Comparison of ENCODE assay signal across 8 cellular contexts in genomic region chr1:57307382-57307781, GRCh38.
A peak's percentile ranks its signal among the peaks of the same experiment; 100 is the strongest.
DNase-seq lines count a peak whose midpoint lies in the region; ATAC-seq, FAIRE-seq and TF ChIP-seq lines count a peak whose summit lies in the region.

No MANE protein-coding gene starts in this region.

- no peaks in the 10 kb centered on the region for H3K36me3 Mint-ChIP-seq in natural killer cell treated with Interleukin-12 subunit alpha and Interleukin-12 subunit beta and Interleukin-15 and Interleukin-18, amount 100 ng/mL, for 72 hours
- H3K36me3 Mint-ChIP-seq in progenitor cell of endocrine pancreas (ENCODE audit: insufficient read depth): no peaks in the 10 kb centered on the region

- no peak for FAIRE-seq in HTR-8/SVneo (lab: Jason Lieb, UNC)

- H3K9me3 Mint-ChIP-seq in natural killer cell treated with Interleukin-12 subunit alpha and Interleukin-12 subunit beta and Interleukin-15 and Interleukin-18, amount 100 ng/mL, for 72 hours: peaks cover 6% of the 10 kb centered on the region
- peaks cover 5% of the 10 kb centered on the region for H3K9me3 Mint-ChIP-seq in progenitor cell of endocrine pancreas (ENCODE audit: low read depth)

- ATAC-seq in GM21529 (IDR thresholded peaks at IDR 0.05; ENCODE audit: unreplicated experiment) (peak; percentile 93), HG02610 (IDR thresholded peaks at IDR 0.05; ENCODE audit: unreplicated experiment) (no peak)
- peak; percentile 86 to 87 for ATAC-seq in natural killer cell treated with Interleukin-12 subunit alpha and Interleukin-12 subunit beta and Interleukin-15 and Interleukin-18, amount 100 ng/mL, for 72 hours

- no peak overlapping the region for H3K27ac Mint-ChIP-seq in natural killer cell treated with Interleukin-12 subunit alpha and Interleukin-12 subunit beta and Interleukin-15 and Interleukin-18, amount 100 ng/mL, for 72 hours
- H3K27ac Mint-ChIP-seq in progenitor cell of endocrine pancreas: no peak overlapping the region

- no peak for TF ChIP-seq CTCF in progenitor cell of endocrine pancreas (IDR thresholded peaks at IDR 0.05; ENCODE audit: unreplicated experiment)

- DNase-seq in DMS153 treated with DMSO at 0.1 percent for 48 hours (lab: John Stamatoyannopoulos, UW; ENCODE audit: unreplicated experiment) (peak; percentile 47), NAMALWA (ENCODE audit: low spot score) (peak; percentile 95), activated T-cell treated with anti-CD3 and anti-CD28 coated beads for 1 hour (ENCODE audit: low read depth) (peak; percentile 17), progenitor cell of endocrine pancreas (ENCODE audit: low spot score, unreplicated experiment) (no peak), HTR-8/SVneo (ENCODE audit: insufficient read length, low spot score) (no peak)
- no peak for DNase-seq in natural killer cell treated with Interleukin-12 subunit alpha and Interleukin-12 subunit beta and Interleukin-15 and Interleukin-18, amount 100 ng/mL, for 72 hours (ENCODE audit: low spot score)

- H3K27me3 Mint-ChIP-seq in natural killer cell treated with Interleukin-12 subunit alpha and Interleukin-12 subunit beta and Interleukin-15 and Interleukin-18, amount 100 ng/mL, for 72 hours: peaks cover 0 to 6% of the 10 kb centered on the region in 2 donors
- H3K27me3 Mint-ChIP-seq in progenitor cell of endocrine pancreas: peaks cover 8% of the 10 kb centered on the region

- peaks cover 8 to 9% of the 10 kb centered on the region in 2 donors for H3K4me1 Mint-ChIP-seq in natural killer cell treated with Interleukin-12 subunit alpha and Interleukin-12 subunit beta and Interleukin-15 and Interleukin-18, amount 100 ng/mL, for 72 hours (ENCODE audit: low read depth in 2 of 2)
- peaks cover 27% of the 10 kb centered on the region for H3K4me1 Mint-ChIP-seq in progenitor cell of endocrine pancreas (ENCODE audit: low read depth)

- H3K4me3 Mint-ChIP-seq in natural killer cell treated with Interleukin-12 subunit alpha and Interleukin-12 subunit beta and Interleukin-15 and Interleukin-18, amount 100 ng/mL, for 72 hours: peak overlapping the region; percentile 5
- no peak overlapping the region for H3K4me3 Mint-ChIP-seq in progenitor cell of endocrine pancreas (ENCODE audit: low read depth)

Comparison
In these comparisons a context has a peak if more than half of its experiments do, and no peak if none do; other contexts are left out.
1. DNase-seq: peak in DMS153 treated with DMSO at 0.1 percent for 48 hours (single experiment), NAMALWA (single experiment) and activated T-cell treated with anti-CD3 and anti-CD28 coated beads for 1 hour (single experiment); none in natural killer cell treated with Interleukin-12 subunit alpha and Interleukin-12 subunit beta and Interleukin-15 and Interleukin-18, amount 100 ng/mL, for 72 hours (single experiment), progenitor cell of endocrine pancreas (single experiment) and HTR-8/SVneo (single experiment).